1 cellular context compared by ENCODE assay signal in genomic region chr7:143519411-143520131, GRCh38.
TF ChIP-seq lines count a peak whose summit lies in the region.

No MANE protein-coding gene starts in this region.

TF ChIP-seq in endothelial cell of umbilical vein, 7 proteins besides CTCF, POLR2A, EP300 and RAD21:
- TF ChIP-seq MYC (IDR thresholded peaks at IDR 0.05; ENCODE audit: low read depth, low read length) = no peak
TF ChIP-seq in endothelial cell of umbilical vein: peak in this region for 0.
